In genomic region chr10:125155101-125155500, GRCh38 we compare ENCODE assay signal across 8 cellular contexts. TPM values are rescaled to one million over a fixed set of nuclear protein-coding genes. Genes with fewer than 3 reads are reported as not detected.
A peak's percentile ranks its signal among the peaks of the same experiment; 100 is the strongest.
DNase-seq lines count a peak whose midpoint lies in the region; ATAC-seq and TF ChIP-seq lines count a peak whose summit lies in the region.

No MANE protein-coding gene starts in this region.

- intact Hi-C loops in activated CD4-positive, alpha-beta T cell treated with anti-CD3 and anti-CD28 coated beads, Interleukin-2, amount 10 ng/mL, durations not matched to agents 24 days and 14 days (cut with micrococcal nuclease): no loop called here
- intact Hi-C loops in posterior cingulate gyrus (cut with DNase I): loop anchor here (5.0 kb wide), 2 partner anchors 163 to 238 kb away; no protein-coding TSS in a partner anchor

- H3K9me3 Mint-ChIP-seq in immature natural killer cell: no peaks in the 10 kb centered on the region
- H3K9me3 Mint-ChIP-seq in activated CD4-positive, alpha-beta T cell treated with anti-CD3 and anti-CD28 coated beads, Interleukin-2, amount 10 ng/mL, durations not matched to agents 24 days and 14 days: no peaks in the 10 kb centered on the region

- peak overlapping the region; percentile 60 for H3K27ac ChIP-seq in brain microvascular endothelial cell

- peaks cover 0 to 6% (median 0%) of the 10 kb centered on the region in 3 donors for H3K36me3 Mint-ChIP-seq in immature natural killer cell
- peaks cover 2% of the 10 kb centered on the region for H3K36me3 Mint-ChIP-seq in activated CD4-positive, alpha-beta T cell treated with anti-CD3 and anti-CD28 coated beads, Interleukin-2, amount 10 ng/mL, durations not matched to agents 24 days and 14 days (ENCODE audit: low read depth)

- TF ChIP-seq CTCF in brain microvascular endothelial cell (IDR thresholded peaks at IDR 0.05; ENCODE audit: low read depth, low read length, missing control alignments) (no peak), retinal pigment epithelial cell (conservative IDR thresholded peaks at IDR 0.05; ENCODE audit: low read depth, low read length) (no peak)

- H3K4me3 Mint-ChIP-seq in immature natural killer cell: peak overlapping the region; percentile 67 to 98 (median 90)
- no peak overlapping the region for H3K4me3 Mint-ChIP-seq in activated CD4-positive, alpha-beta T cell treated with anti-CD3 and anti-CD28 coated beads, Interleukin-2, amount 10 ng/mL, durations not matched to agents 24 days and 14 days

- peaks cover 7 to 27% (median 17%) of the 10 kb centered on the region in 3 donors for H3K27me3 Mint-ChIP-seq in immature natural killer cell (ENCODE audit: low read depth in 3 of 3)
- H3K27me3 Mint-ChIP-seq in activated CD4-positive, alpha-beta T cell treated with anti-CD3 and anti-CD28 coated beads, Interleukin-2, amount 10 ng/mL, durations not matched to agents 24 days and 14 days: peaks cover 62% of the 10 kb centered on the region

- H3K4me1 Mint-ChIP-seq in immature natural killer cell: peaks cover 76 to 80% of the 10 kb centered on the region in 2 donors
- H3K4me1 Mint-ChIP-seq in activated CD4-positive, alpha-beta T cell treated with anti-CD3 and anti-CD28 coated beads, Interleukin-2, amount 10 ng/mL, durations not matched to agents 24 days and 14 days: peaks cover 3% of the 10 kb centered on the region

- no peaks in the 10 kb centered on the region for H3K27me3 ChIP-seq in brain microvascular endothelial cell (replicated peaks)

- ATAC-seq in HG03378 (IDR thresholded peaks at IDR 0.05; ENCODE audit: unreplicated experiment): no peak

- in situ Hi-C loops in brain microvascular endothelial cell (cut with HindIII; ENCODE audit: low pct_ligation_motif_present, low sequenced_read_pairs): no loop called here

- H3K36me3 ChIP-seq in ES-I3 (ENCODE audit: insufficient read depth, low read length) (no peaks in the 10 kb centered on the region), brain microvascular endothelial cell (replicated peaks) (peaks cover 7% of the 10 kb centered on the region)

- H3K9me3 ChIP-seq in ES-I3 (ENCODE audit: control insufficient read depth, insufficient read depth, low read length): no peaks in the 10 kb centered on the region

- H3K4me1 ChIP-seq in ES-I3 (ENCODE audit: insufficient read depth, low read length): peaks cover 49% of the 10 kb centered on the region

- H3K9ac ChIP-seq in ES-I3 (ENCODE audit: low read depth, low read length): peak overlapping the region; percentile 60

- H3K27ac Mint-ChIP-seq in immature natural killer cell: peak overlapping the region; percentile 72 to 98 (median 85)
- no peak overlapping the region for H3K27ac Mint-ChIP-seq in activated CD4-positive, alpha-beta T cell treated with anti-CD3 and anti-CD28 coated beads, Interleukin-2, amount 10 ng/mL, durations not matched to agents 24 days and 14 days

- DNase-seq in brain microvascular endothelial cell (no peak), immature natural killer cell (no peak), retinal pigment epithelial cell (ENCODE audit: low read depth) (no peak), SIG-M5 treated with dmso at 0.1 percent for 504 hours (lab: John Stamatoyannopoulos, UW; ENCODE audit: unreplicated experiment) (no peak), posterior cingulate gyrus (no peak)
- no peak for DNase-seq in activated CD4-positive, alpha-beta T cell treated with anti-CD3 and anti-CD28 coated beads, Interleukin-2, amount 10 ng/mL, durations not matched to agents 24 days and 14 days

- H3K4me3 ChIP-seq in brain microvascular endothelial cell (ENCODE audit: low read depth, low read length) (peak overlapping the region; percentile 20), retinal pigment epithelial cell (ENCODE audit: low read length) (peak overlapping the region; percentile 12)

RNA-seq across cellular contexts. Expression of gene CTBP2, which starts 5.3 kb away (rescaled TPM):
- polyA plus RNA-seq in immature natural killer cell: 100 to 1,000 TPM in 2 of 3 donors, 10 to 100 TPM in 1; 89.8 to 154 (median 131) TPM
- total RNA-seq in activated CD4-positive, alpha-beta T cell treated with anti-CD3 and anti-CD28 coated beads, Interleukin-2, amount 10 ng/mL, durations not matched to agents 24 days and 14 days: 0.16 TPM in 1 of 2 replicates, not detected in the other
